In the genomic region with DNA sequence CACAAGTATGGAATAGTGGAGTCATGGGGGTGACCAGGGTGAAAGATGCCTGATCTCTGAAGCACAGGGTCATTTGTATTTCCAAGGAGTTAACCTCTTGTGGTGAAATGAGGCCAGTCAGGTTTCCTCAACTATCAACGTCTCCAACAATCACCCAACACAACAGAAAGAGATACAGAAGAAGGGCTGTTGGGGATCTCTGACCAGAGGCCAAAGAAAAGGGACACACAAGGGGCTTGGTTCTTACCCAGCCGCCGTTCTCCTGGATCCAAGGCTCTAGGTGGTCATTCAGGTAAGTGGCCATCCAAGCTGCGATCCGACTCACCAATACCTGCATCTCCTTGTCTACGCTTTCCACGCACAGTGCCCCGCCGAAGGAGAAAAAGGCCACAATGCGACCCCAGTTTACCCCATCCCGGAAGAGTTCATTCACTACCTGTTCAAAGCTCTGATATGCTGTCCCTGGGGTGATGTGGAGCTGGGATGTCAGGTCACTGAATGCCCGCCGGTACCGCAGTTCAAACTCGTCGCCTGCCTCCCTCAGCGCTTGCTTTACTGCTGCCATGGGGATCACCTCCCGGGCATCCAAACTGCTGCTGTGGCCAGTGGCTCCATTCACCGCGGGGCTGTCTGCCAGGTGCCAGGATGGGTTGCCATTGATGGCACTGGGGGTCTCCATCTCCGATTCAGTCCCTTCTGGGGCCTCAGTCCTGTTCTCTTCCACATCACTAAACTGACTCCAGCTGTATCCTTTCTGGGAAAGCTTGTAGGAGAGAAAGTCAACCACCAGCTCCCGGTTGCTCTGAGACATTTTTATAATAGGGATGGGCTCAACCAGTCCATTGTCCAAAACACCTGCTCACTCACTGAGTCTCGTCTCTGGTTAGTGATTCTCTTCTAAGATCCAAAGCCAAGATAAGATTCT, we compare ENCODE assay signal across 8 cellular contexts. TPM values are rescaled to one million over a fixed set of nuclear protein-coding genes. Genes with fewer than 3 reads are reported as not detected.
DNase-seq lines count a peak whose midpoint lies in the region; FAIRE-seq and TF ChIP-seq lines count a peak whose summit lies in the region.

No MANE protein-coding gene starts in this region.

- H3K27me3 Mint-ChIP-seq in CD14-positive monocyte (ENCODE audit: low read depth in 3 of 3) (no peaks in the 10 kb centered on the region), astrocyte (ENCODE audit: low read depth, unreplicated experiment) (no peaks in the 10 kb centered on the region)
- no peaks in the 10 kb centered on the region for H3K27me3 Mint-ChIP-seq in stimulated activated naive CD8-positive, alpha-beta T cell treated with anti-CD3 and anti-CD28 coated beads, Interleukin-15, Interleukin-2, amounts not matched to agents 100 ng/mL and 50 ng/mL, for 24 hours

- intact Hi-C loops in CD14-positive monocyte (cut with micrococcal nuclease) (loop anchor here (2.0 to 5.0 kb wide), 4 partner anchors 25 to 159 kb away; no protein-coding TSS in a partner anchor), kidney (cut with DNase I) (loop anchor here (5.0 kb wide), 2 partner anchors 39 to 54 kb away; no protein-coding TSS in a partner anchor), posterior vena cava (cut with DNase I) (loop anchor here in 1 of 2 donors (2.0 to 10.0 kb wide), 3 partner anchors 67 to 1681 kb away; a partner anchor contains a TSS)

- no peaks in the 10 kb centered on the region for H3K9me3 Mint-ChIP-seq in CD14-positive monocyte
- H3K9me3 Mint-ChIP-seq in astrocyte (ENCODE audit: unreplicated experiment) = no peaks in the 10 kb centered on the region
- H3K9me3 Mint-ChIP-seq in stimulated activated naive CD8-positive, alpha-beta T cell treated with anti-CD3 and anti-CD28 coated beads, Interleukin-15, Interleukin-2, amounts not matched to agents 100 ng/mL and 50 ng/mL, for 24 hours = no peaks in the 10 kb centered on the region

- H3K4me1 ChIP-seq in astrocyte (ENCODE audit: insufficient read depth, low read length) = peaks cover 47% of the 10 kb centered on the region
- H3K4me1 ChIP-seq in kidney (ENCODE audit: control insufficient read depth in 1 of 2, insufficient read depth in 1 of 2, low read depth in 1 of 2, low read length in 2 of 2) = peaks cover 27 to 31% of the 10 kb centered on the region in 2 donors

- H3K9me3 ChIP-seq in astrocyte (ENCODE audit: insufficient read depth, low read depth, low read length) = no peaks in the 10 kb centered on the region
- no peaks in the 10 kb centered on the region for H3K9me3 ChIP-seq in kidney (ENCODE audit: control insufficient read depth in 1 of 2, low read length in 2 of 2)

- H3K4me2 ChIP-seq in astrocyte (ENCODE audit: low read length) = peak overlapping the region; percentile 95

- no peak for TF ChIP-seq POLR2A in NB4 (IDR thresholded peaks at IDR 0.05; ENCODE audit: extremely low read depth, insufficient read length)

- TF ChIP-seq CTCF in CD14-positive monocyte (IDR thresholded peaks at IDR 0.05) (no peak), NB4 (IDR thresholded peaks at IDR 0.05; ENCODE audit: low read depth, low read length) (no peak), astrocyte (IDR thresholded peaks at IDR 0.05; ENCODE audit: insufficient read depth, low read depth, low read length) (no peak), kidney (IDR thresholded peaks at IDR 0.05; ENCODE audit: borderline replicate concordance, extremely low read depth, insufficient read depth) (no peak)

- peak overlapping the region in 4 of 7 donors; percentile 2 to 98 (median 72) for H3K27ac Mint-ChIP-seq in CD14-positive monocyte
- peak overlapping the region; percentile 96 for H3K27ac Mint-ChIP-seq in astrocyte (ENCODE audit: unreplicated experiment)
- H3K27ac Mint-ChIP-seq in stimulated activated naive CD8-positive, alpha-beta T cell treated with anti-CD3 and anti-CD28 coated beads, Interleukin-15, Interleukin-2, amounts not matched to agents 100 ng/mL and 50 ng/mL, for 24 hours = peak overlapping the region; percentile 93

- H3K27ac ChIP-seq in astrocyte (ENCODE audit: low read depth, low read length) = peak overlapping the region; percentile 95
- peak overlapping the region; percentile 98 to 99 for H3K27ac ChIP-seq in kidney (ENCODE audit: low read depth in 2 of 2, low read length in 2 of 2)

- H3K36me3 Mint-ChIP-seq in CD14-positive monocyte (peaks cover 44 to 53% of the 10 kb centered on the region in 2 donors), astrocyte (ENCODE audit: low read depth, unreplicated experiment) (peaks cover 29% of the 10 kb centered on the region)
- peaks cover 55% of the 10 kb centered on the region for H3K36me3 Mint-ChIP-seq in stimulated activated naive CD8-positive, alpha-beta T cell treated with anti-CD3 and anti-CD28 coated beads, Interleukin-15, Interleukin-2, amounts not matched to agents 100 ng/mL and 50 ng/mL, for 24 hours (ENCODE audit: low read depth)

- H3K4me3 ChIP-seq in NB4 (ENCODE audit: low read depth, low read length) = peak overlapping the region; percentile 67
- peak overlapping the region; percentile 72 for H3K4me3 ChIP-seq in astrocyte (ENCODE audit: insufficient read depth, low read depth, low read length)
- peak overlapping the region; percentile 76 to 85 for H3K4me3 ChIP-seq in kidney (ENCODE audit: low read length in 2 of 2)

- H3K4me3 Mint-ChIP-seq in CD14-positive monocyte (peak overlapping the region; percentile 96), astrocyte (ENCODE audit: unreplicated experiment) (peak overlapping the region; percentile 92)
- H3K4me3 Mint-ChIP-seq in stimulated activated naive CD8-positive, alpha-beta T cell treated with anti-CD3 and anti-CD28 coated beads, Interleukin-15, Interleukin-2, amounts not matched to agents 100 ng/mL and 50 ng/mL, for 24 hours = peak overlapping the region; percentile 96

- FAIRE-seq in astrocyte (lab: Jason Lieb, UNC) (no peak), kidney (lab: Jason Lieb, UNC) (no peak)

- H3K9ac ChIP-seq in astrocyte (ENCODE audit: low read length) (peak overlapping the region; percentile 97), kidney (ENCODE audit: low read length in 2 of 2) (peak overlapping the region; percentile 57 to 97)

- H3K27me3 ChIP-seq in astrocyte (ENCODE audit: insufficient read depth, low read length) = no peaks in the 10 kb centered on the region

- H3K4me1 Mint-ChIP-seq in CD14-positive monocyte (peaks cover 56% of the 10 kb centered on the region), astrocyte (ENCODE audit: low read depth, unreplicated experiment) (peaks cover 42% of the 10 kb centered on the region)
- H3K4me1 Mint-ChIP-seq in stimulated activated naive CD8-positive, alpha-beta T cell treated with anti-CD3 and anti-CD28 coated beads, Interleukin-15, Interleukin-2, amounts not matched to agents 100 ng/mL and 50 ng/mL, for 24 hours (ENCODE audit: low read depth) = peaks cover 29% of the 10 kb centered on the region

- no peak overlapping the region for H2AFZ ChIP-seq in astrocyte (ENCODE audit: low read depth, low read length)

- peaks cover 21% of the 10 kb centered on the region for H4K20me1 ChIP-seq in astrocyte (ENCODE audit: insufficient read depth, low read length)

- DNase-seq in CD14-positive monocyte (ENCODE audit: low spot score) = no peak
- DNase-seq in NB4 (ENCODE audit: low read depth) = no peak
- no peak for DNase-seq in astrocyte (ENCODE audit: low read depth)
- DNase-seq in kidney = no peak
- DNase-seq in D341Med (ENCODE audit: low spot score) = no peak
- DNase-seq in Kasumi-1 (lab: John Stamatoyannopoulos, UW) = no peak
- no peak for DNase-seq in posterior vena cava (ENCODE audit: low spot score)

- peaks cover 67% of the 10 kb centered on the region for H3K79me2 ChIP-seq in astrocyte (ENCODE audit: insufficient read depth, low read length)

- H3K36me3 ChIP-seq in astrocyte (ENCODE audit: insufficient read depth, low read length) (peaks cover 9% of the 10 kb centered on the region), kidney (ENCODE audit: control insufficient read depth in 1 of 2, insufficient read depth in 2 of 2, low read length in 2 of 2) (peaks cover 0 to 7% of the 10 kb centered on the region in 2 donors)

RNA-seq across cellular contexts. Expression of a gene that starts 1.0 kb away (rescaled TPM):
- polyA plus RNA-seq in CD14-positive monocyte = 10 to 100 TPM; 12.4 to 14.3 TPM
- total RNA-seq in astrocyte = 103 and 149 TPM in 2 replicates
- total RNA-seq in kidney = 139 TPM
- 132 TPM for polyA plus RNA-seq in kidney (ENCODE audit: insufficient read depth, low read depth, low replicate concordance)
- 10 to 100 TPM; 65.4 to 76.0 TPM for total RNA-seq in posterior vena cava

RNA-seq across cellular contexts. Expression of a gene that starts 17.4 kb away (rescaled TPM):
- under 1 TPM in 1 of 2 donors, not detected in 1; 0.06 TPM for polyA plus RNA-seq in CD14-positive monocyte
- total RNA-seq in astrocyte = 31.7 and 41.6 TPM in 2 replicates
- total RNA-seq in kidney = 1.4 TPM
- 0.47 TPM for polyA plus RNA-seq in kidney (ENCODE audit: insufficient read depth, low read depth, low replicate concordance)
- under 1 TPM; 0.76 to 0.88 TPM for total RNA-seq in posterior vena cava

Comparison
In these comparisons a context has a peak if more than half of its experiments do, and no peak if none do; other contexts are left out.
1. RNA of a gene that starts 17.4 kb away (total RNA-seq): 31.7 to 41.6 TPM in astrocyte; 1.4 TPM in kidney (single experiment) and 0.76 to 0.88 TPM in posterior vena cava; every median in the first group is over 10 times any median in the second.
2. Peak in every context shown above with its lines, with median percentiles within 50 percentile points of each other: H3K27ac Mint-ChIP-seq, H3K4me3 Mint-ChIP-seq and H3K4me3 ChIP-seq.